Comparison of ENCODE assay signal across 23 cellular contexts in genomic region chr22:19449422-19449767, GRCh38. TPM values are rescaled to one million over a fixed set of nuclear protein-coding genes. Genes with fewer than 3 reads are reported as not detected.
A peak's percentile ranks its signal among the peaks of the same experiment; 100 is the strongest.
DNase-seq lines count a peak whose midpoint lies in the region; ATAC-seq and TF ChIP-seq lines count a peak whose summit lies in the region.
"Had no signal": no experiment of that assay in that cellular context is flagged by ENCODE, and none has a peak within 500 bp of the region (broad histone marks: within the 10 kb centered on the region; RNA-seq: fewer than 3 reads in every experiment).

No MANE protein-coding gene starts in this region.

- no peak for ATAC-seq in activated CD4-positive, alpha-beta T cell treated with anti-CD3 and anti-CD28 coated beads for 36 hours
- no peak for ATAC-seq in activated CD8-positive, alpha-beta T cell treated with anti-CD3 and anti-CD28 coated beads, Interleukin-2, amount 10 ng/mL, durations not matched to agents 7 days and 5 days
- ATAC-seq in HG03280 (IDR thresholded peaks at IDR 0.05; ENCODE audit: unreplicated experiment): no peak
- ATAC-seq in GM19463 (IDR thresholded peaks at IDR 0.05; ENCODE audit: unreplicated experiment): no peak
- ATAC-seq: A549, body of pancreas, left lung, upper lobe of right lung had no signal

- peaks cover 37% of the 10 kb centered on the region for H3F3A ChIP-seq in neural progenitor cell (ENCODE audit: low read depth)

- peaks cover 14% of the 10 kb centered on the region for H3K4me1 ChIP-seq in neural progenitor cell
- H3K4me1 ChIP-seq: BE2C had no signal

- no peaks in the 10 kb centered on the region for H3K27me3 Mint-ChIP-seq in activated CD4-positive, alpha-beta T cell treated with anti-CD3 and anti-CD28 coated beads for 36 hours
- H3K27me3 Mint-ChIP-seq in IgD-negative memory B cell (no peaks in the 10 kb centered on the region), neural progenitor cell (ENCODE audit: insufficient read depth, low read depth) (peaks cover 4% of the 10 kb centered on the region)
- no peaks in the 10 kb centered on the region for H3K27me3 Mint-ChIP-seq in activated CD8-positive, alpha-beta T cell treated with anti-CD3 and anti-CD28 coated beads, Interleukin-2, amount 10 ng/mL, durations not matched to agents 7 days and 5 days (ENCODE audit: low read depth)

- H3K9me3 ChIP-seq in neural progenitor cell (ENCODE audit: low read depth): no peaks in the 10 kb centered on the region
- H3K9me3 ChIP-seq: A549, BE2C, body of pancreas, esophagus squamous epithelium, left lung, stomach, upper lobe of right lung had no signal

- DNase-seq in activated CD4-positive, alpha-beta T cell treated with anti-CD3 and anti-CD28 coated beads for 36 hours: no peak
- no peak for DNase-seq in activated CD4-positive, alpha-beta T cell treated with anti-CD3 and anti-CD28 coated beads, Interleukin-2, amount 50 U/mL, for 48 hours
- DNase-seq in activated CD8-positive, alpha-beta T cell treated with anti-CD3 and anti-CD28 coated beads, Interleukin-2, amount 10 ng/mL, durations not matched to agents 7 days and 5 days: no peak
- no peak for DNase-seq in neural progenitor cell (ENCODE audit: low spot score)
- no peak for DNase-seq in NCI-H2171 treated with DMSO at 0.1 percent for 48 hours (lab: John Stamatoyannopoulos, UW)
- DNase-seq: activated T-cell treated with anti-CD3 and anti-CD28 coated beads, Interleukin-2, amount 50 U/mL, for 1 hour; BE2C; body of pancreas; effector memory CD4-positive, alpha-beta T cell; esophagus squamous epithelium; HFFc6; left lung; NCI-H1105 treated with DMSO at 0.1 percent for 48 hours; NCI-H2107; NCI-H510A treated with DMSO at 0.1 percent for 48 hours; stomach; upper lobe of right lung had no signal

- no peak overlapping the region for H3K27ac ChIP-seq in neural progenitor cell
- H3K27ac ChIP-seq: A549, left lung, upper lobe of right lung had no signal

- no peaks in the 10 kb centered on the region for H3K9me3 Mint-ChIP-seq in activated CD4-positive, alpha-beta T cell treated with anti-CD3 and anti-CD28 coated beads for 36 hours (ENCODE audit: low read depth)
- no peaks in the 10 kb centered on the region for H3K9me3 Mint-ChIP-seq in IgD-negative memory B cell
- no peaks in the 10 kb centered on the region for H3K9me3 Mint-ChIP-seq in activated CD8-positive, alpha-beta T cell treated with anti-CD3 and anti-CD28 coated beads, Interleukin-2, amount 10 ng/mL, durations not matched to agents 7 days and 5 days (ENCODE audit: insufficient read depth)
- H3K9me3 Mint-ChIP-seq in neural progenitor cell: no peaks in the 10 kb centered on the region
- H3K9me3 Mint-ChIP-seq: HFFc6, mesothelial cell of epicardium had no signal

- no peak overlapping the region for H3K4me3 Mint-ChIP-seq in activated CD4-positive, alpha-beta T cell treated with anti-CD3 and anti-CD28 coated beads for 36 hours
- H3K4me3 Mint-ChIP-seq in IgD-negative memory B cell: peak overlapping the region in 1 of 4 donors; percentile 13
- peak overlapping the region; percentile 22 for H3K4me3 Mint-ChIP-seq in activated CD8-positive, alpha-beta T cell treated with anti-CD3 and anti-CD28 coated beads, Interleukin-2, amount 10 ng/mL, durations not matched to agents 7 days and 5 days
- H3K4me3 Mint-ChIP-seq in neural progenitor cell: peak overlapping the region; percentile 24
- H3K4me3 Mint-ChIP-seq: HFFc6 had no signal

- peaks cover 25% of the 10 kb centered on the region for H4K20me1 ChIP-seq in neural progenitor cell (ENCODE audit: low read depth)

- CTCF ChIA-PET in activated CD4-positive, alpha-beta T cell treated with anti-CD3 and anti-CD28 coated beads for 36 hours (lab: Charles Lee): no interaction called here
- CTCF ChIA-PET in activated CD8-positive, alpha-beta T cell treated with anti-CD3 and anti-CD28 coated beads, Interleukin-2, amount 10 ng/mL, durations not matched to agents 7 days and 5 days (lab: Charles Lee): interaction anchor here (1.1 kb wide), 1 partner anchor 270 kb away, joined by 4 read pairs; no protein-coding TSS in a partner anchor

- intact Hi-C loops in activated CD4-positive, alpha-beta T cell treated with anti-CD3 and anti-CD28 coated beads for 36 hours (cut with DNase I, micrococcal nuclease): loop anchor here in 1 of 2 experiments (5.0 kb wide), 1 partner anchor 272 kb away; the partner anchor contains the start of gene SLC25A1

- peak overlapping the region; percentile 86 for H3K27ac Mint-ChIP-seq in activated CD4-positive, alpha-beta T cell treated with anti-CD3 and anti-CD28 coated beads for 36 hours
- H3K27ac Mint-ChIP-seq in IgD-negative memory B cell: peak overlapping the region in 2 of 3 donors; percentile 32 to 67
- H3K27ac Mint-ChIP-seq in activated CD8-positive, alpha-beta T cell treated with anti-CD3 and anti-CD28 coated beads, Interleukin-2, amount 10 ng/mL, durations not matched to agents 7 days and 5 days: peak overlapping the region; percentile 42
- H3K27ac Mint-ChIP-seq in neural progenitor cell: no peak overlapping the region
- H3K27ac Mint-ChIP-seq: HFFc6 had no signal

- POLR2A ChIA-PET in activated CD4-positive, alpha-beta T cell treated with anti-CD3 and anti-CD28 coated beads for 36 hours (lab: Charles Lee): interaction anchor here (1.0 kb wide), 1 partner anchor 13 kb away, joined by 5 read pairs; no protein-coding TSS in a partner anchor
- POLR2A ChIA-PET in activated CD8-positive, alpha-beta T cell treated with anti-CD3 and anti-CD28 coated beads, Interleukin-2, amount 10 ng/mL, durations not matched to agents 7 days and 5 days (lab: Charles Lee): no interaction called here

- H3K27me3 ChIP-seq in neural progenitor cell: no peaks in the 10 kb centered on the region
- H3K27me3 ChIP-seq: BE2C, body of pancreas, esophagus squamous epithelium, left lung, stomach, upper lobe of right lung had no signal

- TF ChIP-seq CTCF in neural progenitor cell (IDR thresholded peaks at IDR 0.05): no peak

- peaks cover 37% of the 10 kb centered on the region for H3K4me1 Mint-ChIP-seq in activated CD4-positive, alpha-beta T cell treated with anti-CD3 and anti-CD28 coated beads for 36 hours
- peaks cover 22 to 26% (median 23%) of the 10 kb centered on the region in 3 donors for H3K4me1 Mint-ChIP-seq in IgD-negative memory B cell
- peaks cover 33% of the 10 kb centered on the region for H3K4me1 Mint-ChIP-seq in activated CD8-positive, alpha-beta T cell treated with anti-CD3 and anti-CD28 coated beads, Interleukin-2, amount 10 ng/mL, durations not matched to agents 7 days and 5 days (ENCODE audit: low read depth)
- peaks cover 32% of the 10 kb centered on the region for H3K4me1 Mint-ChIP-seq in neural progenitor cell

- H3K9ac ChIP-seq in neural progenitor cell: no peak overlapping the region

- H3K4me3 ChIP-seq in neural progenitor cell: no peak overlapping the region
- H3K4me3 ChIP-seq: A549, body of pancreas, esophagus squamous epithelium, left lung, smooth muscle cell, upper lobe of right lung had no signal

- no peaks in the 10 kb centered on the region for H3K36me3 ChIP-seq in neural progenitor cell

- H3K4me2 ChIP-seq in neural progenitor cell: no peak overlapping the region
- H3K4me2 ChIP-seq: A549, smooth muscle cell had no signal

- peaks cover 39% of the 10 kb centered on the region for H3K79me2 ChIP-seq in neural progenitor cell (ENCODE audit: low read depth)

- H2AFZ ChIP-seq in neural progenitor cell (replicated peaks): no peak overlapping the region

- H3K36me3 Mint-ChIP-seq in activated CD4-positive, alpha-beta T cell treated with anti-CD3 and anti-CD28 coated beads for 36 hours (ENCODE audit: low read depth): peaks cover 45% of the 10 kb centered on the region
- H3K36me3 Mint-ChIP-seq in IgD-negative memory B cell (no peaks in the 10 kb centered on the region), neural progenitor cell (peaks cover 33% of the 10 kb centered on the region)
- H3K36me3 Mint-ChIP-seq in activated CD8-positive, alpha-beta T cell treated with anti-CD3 and anti-CD28 coated beads, Interleukin-2, amount 10 ng/mL, durations not matched to agents 7 days and 5 days (ENCODE audit: low read depth): peaks cover 55% of the 10 kb centered on the region

RNA-seq across cellular contexts. Expression of gene C22orf39, which starts 1.9 kb away (rescaled TPM):
- 10 to 100 TPM; 21.9 to 22.2 TPM for total RNA-seq in activated CD4-positive, alpha-beta T cell treated with anti-CD3 and anti-CD28 coated beads for 36 hours
- polyA plus RNA-seq in IgD-negative memory B cell: 49.6 TPM
- total RNA-seq in activated CD8-positive, alpha-beta T cell treated with anti-CD3 and anti-CD28 coated beads, Interleukin-2, amount 10 ng/mL, durations not matched to agents 7 days and 5 days: 10 to 100 TPM; 33.9 to 35.0 TPM
- 49.5 and 57.0 TPM in 2 replicates for total RNA-seq in neural progenitor cell (ENCODE audit: low replicate concordance)

RNA-seq across cellular contexts. Expression of gene MRPL40, which starts 17.1 kb away (rescaled TPM):
- total RNA-seq in activated CD4-positive, alpha-beta T cell treated with anti-CD3 and anti-CD28 coated beads for 36 hours: 10 to 100 TPM; 34.1 to 34.4 TPM
- 75.6 TPM for polyA plus RNA-seq in IgD-negative memory B cell
- total RNA-seq in activated CD8-positive, alpha-beta T cell treated with anti-CD3 and anti-CD28 coated beads, Interleukin-2, amount 10 ng/mL, durations not matched to agents 7 days and 5 days: 10 to 100 TPM; 26.8 to 29.5 TPM
- total RNA-seq in neural progenitor cell (ENCODE audit: low replicate concordance): 15.5 and 17.0 TPM in 2 replicates

RNA-seq across cellular contexts. Expression of gene HIRA, which starts 17.9 kb away (rescaled TPM):
- 10 to 100 TPM; 25.5 to 31.2 TPM for total RNA-seq in activated CD4-positive, alpha-beta T cell treated with anti-CD3 and anti-CD28 coated beads for 36 hours
- polyA plus RNA-seq in IgD-negative memory B cell: 6.3 TPM
- 10 to 100 TPM; 47.0 to 48.1 TPM for total RNA-seq in activated CD8-positive, alpha-beta T cell treated with anti-CD3 and anti-CD28 coated beads, Interleukin-2, amount 10 ng/mL, durations not matched to agents 7 days and 5 days
- 18.9 and 25.0 TPM in 2 replicates for total RNA-seq in neural progenitor cell (ENCODE audit: low replicate concordance)

RNA-seq across cellular contexts. Expression of gene UFD1, which starts 29.6 kb away (rescaled TPM):
- total RNA-seq in activated CD4-positive, alpha-beta T cell treated with anti-CD3 and anti-CD28 coated beads for 36 hours: 100 to 1,000 TPM in 1 of 2 experiments, 10 to 100 TPM in 1; 78.4 to 109 TPM
- polyA plus RNA-seq in IgD-negative memory B cell: 52.1 TPM
- 10 to 100 TPM; 94.3 to 97.2 TPM for total RNA-seq in activated CD8-positive, alpha-beta T cell treated with anti-CD3 and anti-CD28 coated beads, Interleukin-2, amount 10 ng/mL, durations not matched to agents 7 days and 5 days
- total RNA-seq in neural progenitor cell (ENCODE audit: low replicate concordance): 37.5 and 37.7 TPM in 2 replicates

RNA-seq across cellular contexts. Expression of gene CDC45, which starts 30.3 kb away (rescaled TPM):
- 100 to 1,000 TPM; 103 to 111 TPM for total RNA-seq in activated CD4-positive, alpha-beta T cell treated with anti-CD3 and anti-CD28 coated beads for 36 hours
- polyA plus RNA-seq in IgD-negative memory B cell: 0.39 TPM
- 10 to 100 TPM; 90.2 to 94.3 TPM for total RNA-seq in activated CD8-positive, alpha-beta T cell treated with anti-CD3 and anti-CD28 coated beads, Interleukin-2, amount 10 ng/mL, durations not matched to agents 7 days and 5 days
- total RNA-seq in neural progenitor cell (ENCODE audit: low replicate concordance): 40.9 and 50.7 TPM in 2 replicates
- total RNA-seq: body of pancreas had no signal
